15 cellular contexts compared by ENCODE assay signal in genomic region chr9:5499157-5499556, GRCh38. TPM values are rescaled to one million over a fixed set of nuclear protein-coding genes. Genes with fewer than 3 reads are reported as not detected.
"Had no signal": no experiment of that assay in that cellular context is flagged by ENCODE, and none has a peak within 500 bp of the region (broad histone marks: within the 10 kb centered on the region; RNA-seq: fewer than 3 reads in every experiment).

No MANE protein-coding gene starts in this region.

- DNase-seq: activated CD4-positive, alpha-beta T cell treated with anti-CD3 and anti-CD28 coated beads for 36 hours; activated CD4-positive, alpha-beta T cell treated with anti-CD3 and anti-CD28 coated beads, Interleukin-2, amount 50 U/mL, for 48 hours; activated naive CD4-positive, alpha-beta T cell treated with Interleukin-2 at 50 U/mL for 16 hours; activated T-cell treated with anti-CD3 and anti-CD28 coated beads for 4 hours; anterior cingulate cortex; hypothalamus; islet precursor cell; mammary epithelial cell; midbrain; stimulated activated naive B cell treated with anti-CD40 and anti-IgM and Interleukin-4, amounts not matched to agents 10 μg/mL and 1 μg/mL and 100 μg/mL, for 72 hours; T-cell had no signal

- H3K9me3 ChIP-seq: thoracic aorta had no signal

- ATAC-seq: activated CD4-positive, alpha-beta T cell treated with anti-CD3 and anti-CD28 coated beads for 36 hours; activated T-helper 17 cell treated with anti-CD3 and anti-CD28 coated beads, Interleukin-2, amount 50 U/mL, for 72 hours; stimulated activated naive B cell treated with anti-CD40 and anti-IgM and Interleukin-4, amounts not matched to agents 10 μg/mL and 1 μg/mL and 100 μg/mL, for 72 hours; T-cell; WTC11 had no signal

- H3K4me3 ChIP-seq: coronary artery, thoracic aorta had no signal

- H3K27ac ChIP-seq: thoracic aorta had no signal

- H3K36me3 ChIP-seq: thoracic aorta had no signal

RNA-seq across cellular contexts. Expression of gene PDCD1LG2, which starts 11.2 kb away (rescaled TPM):
- total RNA-seq: WTC11 had no signal
